In the genomic region with DNA sequence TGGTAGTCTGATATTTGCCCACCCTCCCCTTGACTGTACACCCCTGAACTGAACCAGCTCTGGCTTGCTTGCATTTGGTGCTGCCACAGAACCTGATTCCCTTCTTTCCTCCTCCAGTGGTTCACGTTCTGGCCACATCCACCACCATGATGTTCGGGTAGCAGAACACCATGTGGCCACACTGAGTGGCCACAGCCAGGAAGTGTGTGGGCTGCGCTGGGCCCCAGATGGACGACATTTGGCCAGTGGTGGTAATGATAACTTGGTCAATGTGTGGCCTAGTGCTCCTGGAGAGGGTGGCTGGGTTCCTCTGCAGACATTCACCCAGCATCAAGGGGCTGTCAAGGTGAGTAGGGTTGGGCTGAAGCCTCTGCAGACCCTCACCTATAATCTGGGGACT, we compare ENCODE assay signal across 12 cellular contexts. TPM values are rescaled to one million over a fixed set of nuclear protein-coding genes. Genes with fewer than 3 reads are reported as not detected.
A peak's percentile ranks its signal among the peaks of the same experiment; 100 is the strongest.
DNase-seq lines count a peak whose midpoint lies in the region; TF ChIP-seq lines count a peak whose summit lies in the region.
"Had no signal": no experiment of that assay in that cellular context is flagged by ENCODE, and none has a peak within 500 bp of the region (broad histone marks: within the 10 kb centered on the region; RNA-seq: fewer than 3 reads in every experiment).

No MANE protein-coding gene starts in this region.

- H3K4me1 ChIP-seq in OCI-LY1 (ENCODE audit: insufficient read depth, low read length, severe bottlenecking) (peaks cover 32% of the 10 kb centered on the region), ectodermal cell (ENCODE audit: control insufficient read depth, insufficient read depth, low read length) (peaks cover 13% of the 10 kb centered on the region)

- H3K9me2 ChIP-seq in OCI-LY1 (ENCODE audit: low read depth, low read length): no peaks in the 10 kb centered on the region

- H3K4me3 ChIP-seq in OCI-LY1 (ENCODE audit: low read depth, low read length, poor library complexity, severe bottlenecking) (peak overlapping the region; percentile 84), ectodermal cell (ENCODE audit: insufficient read depth, low read depth, low read length) (peak overlapping the region; percentile 87), retinal pigment epithelial cell (ENCODE audit: low read length) (peak overlapping the region; percentile 84)

- H3K27me3 ChIP-seq in OCI-LY1 (ENCODE audit: insufficient read depth, low read length) (no peaks in the 10 kb centered on the region), ectodermal cell (ENCODE audit: control insufficient read depth, insufficient read depth, low read length, poor library complexity, severe bottlenecking) (no peaks in the 10 kb centered on the region)

- H3F3A ChIP-seq in OCI-LY1 (ENCODE audit: insufficient read depth, low read length): peaks cover 4% of the 10 kb centered on the region; the same call in 1 of the 2 replicates

- H3K9me3 ChIP-seq in OCI-LY1 (ENCODE audit: low read length) (no peaks in the 10 kb centered on the region), ectodermal cell (ENCODE audit: control insufficient read depth, low read length) (no peaks in the 10 kb centered on the region)

- H3K27ac ChIP-seq in OCI-LY1 (ENCODE audit: low read depth, low read length, poor library complexity, severe bottlenecking) (peak overlapping the region; percentile 71), ectodermal cell (ENCODE audit: insufficient read depth, low read depth, low read length, poor library complexity, severe bottlenecking) (no peak overlapping the region)

- H3K36me3 ChIP-seq in OCI-LY1 (ENCODE audit: insufficient read depth, low read length): peaks cover 66% of the 10 kb centered on the region
- H3K36me3 ChIP-seq in ectodermal cell (ENCODE audit: control insufficient read depth, insufficient read depth, low read length): peaks cover 18% of the 10 kb centered on the region

- intact Hi-C loops in activated CD4-positive, alpha-beta T cell treated with anti-CD3 and anti-CD28 coated beads, Interleukin-2, amount 10 ng/mL, durations not matched to agents 24 days and 14 days (cut with micrococcal nuclease): loop anchor here (10.0 kb wide), 2 partner anchors 426 to 614 kb away; a partner anchor contains a TSS

- H3K4me3 Mint-ChIP-seq in activated CD4-positive, alpha-beta T cell treated with anti-CD3 and anti-CD28 coated beads, Interleukin-2, amount 10 ng/mL, durations not matched to agents 24 days and 14 days: peak overlapping the region; percentile 98

- TF ChIP-seq CTCF in OCI-LY1 (IDR thresholded peaks at IDR 0.05; ENCODE audit: low read length) (no peak), retinal pigment epithelial cell (conservative IDR thresholded peaks at IDR 0.05; ENCODE audit: low read depth, low read length) (no peak)

- 93 to 95% methylated on average over 4 of the region's 4 CpGs for WGBS in ectodermal cell, 2 experiments

- peak overlapping the region; percentile 90; the same call in 1 of the 2 replicates for H3K9ac ChIP-seq in OCI-LY1 (ENCODE audit: low read length)

- H3K9me3 Mint-ChIP-seq in activated CD4-positive, alpha-beta T cell treated with anti-CD3 and anti-CD28 coated beads, Interleukin-2, amount 10 ng/mL, durations not matched to agents 24 days and 14 days: no peaks in the 10 kb centered on the region

- peaks cover 9% of the 10 kb centered on the region for H3K79me2 ChIP-seq in OCI-LY1 (ENCODE audit: insufficient read depth, low read length)

- no peaks in the 10 kb centered on the region for H3K27me3 Mint-ChIP-seq in activated CD4-positive, alpha-beta T cell treated with anti-CD3 and anti-CD28 coated beads, Interleukin-2, amount 10 ng/mL, durations not matched to agents 24 days and 14 days

- peaks cover 60% of the 10 kb centered on the region for H3K36me3 Mint-ChIP-seq in activated CD4-positive, alpha-beta T cell treated with anti-CD3 and anti-CD28 coated beads, Interleukin-2, amount 10 ng/mL, durations not matched to agents 24 days and 14 days (ENCODE audit: low read depth)

- H3K4me1 Mint-ChIP-seq in activated CD4-positive, alpha-beta T cell treated with anti-CD3 and anti-CD28 coated beads, Interleukin-2, amount 10 ng/mL, durations not matched to agents 24 days and 14 days: peaks cover 49% of the 10 kb centered on the region

- no peaks in the 10 kb centered on the region for H4K20me1 ChIP-seq in OCI-LY1 (ENCODE audit: insufficient read depth, low read length)

- H3K4me2 ChIP-seq in OCI-LY1 (ENCODE audit: low read length): peak overlapping the region; percentile 91

- no peak overlapping the region for H2AFZ ChIP-seq in OCI-LY1 (ENCODE audit: low read length)

- peak overlapping the region; percentile 64 for H3K27ac Mint-ChIP-seq in activated CD4-positive, alpha-beta T cell treated with anti-CD3 and anti-CD28 coated beads, Interleukin-2, amount 10 ng/mL, durations not matched to agents 24 days and 14 days

- no peak for DNase-seq in activated CD4-positive, alpha-beta T cell treated with anti-CD3 and anti-CD28 coated beads, Interleukin-2, amount 10 ng/mL, durations not matched to agents 24 days and 14 days
- no peak for DNase-seq in activated CD4-positive, alpha-beta T cell treated with anti-CD3 and anti-CD28 coated beads, Interleukin-2, amount 50 U/mL, for 4 hours
- no peak for DNase-seq in retinal pigment epithelial cell (ENCODE audit: low read depth)
- DNase-seq in DMS 273 (lab: John Stamatoyannopoulos, UW; ENCODE audit: unreplicated experiment): no peak
- no peak for DNase-seq in stimulated activated CD4-positive, alpha-beta T cell treated with anti-CD3 and anti-CD28 coated beads, Interleukin-2, amount 100 ng/mL, for 48 hours
- no peak for DNase-seq in NCI-H345 (lab: John Stamatoyannopoulos, UW)
- DNase-seq: activated T-cell treated with anti-CD3 and anti-CD28 coated beads, Interleukin-2, amount 50 U/mL, for 1 hour; AML-193; NCI-H2081 treated with DMSO at 0.1 percent for 48 hours; SIG-M5 had no signal

RNA-seq across cellular contexts. Expression of a gene that starts 1.8 kb away (rescaled TPM):
- total RNA-seq in activated CD4-positive, alpha-beta T cell treated with anti-CD3 and anti-CD28 coated beads, Interleukin-2, amount 10 ng/mL, durations not matched to agents 24 days and 14 days: 84.3 and 86.9 TPM in 2 replicates
- polyA plus RNA-seq in ectodermal cell (2013, experiment 1 of 4): 137 TPM
- polyA plus RNA-seq in ectodermal cell (2013, experiment 2 of 4): 119 TPM
- polyA plus RNA-seq in ectodermal cell (2013, experiment 3 of 4): 133 TPM
- 143 TPM for polyA plus RNA-seq in ectodermal cell (2013, experiment 4 of 4)

RNA-seq across cellular contexts. Expression of a gene that starts 7.2 kb away (rescaled TPM):
- total RNA-seq in activated CD4-positive, alpha-beta T cell treated with anti-CD3 and anti-CD28 coated beads, Interleukin-2, amount 10 ng/mL, durations not matched to agents 24 days and 14 days: 76.8 and 85.1 TPM in 2 replicates
- 25.2 TPM for polyA plus RNA-seq in ectodermal cell (2013, experiment 1 of 4)
- polyA plus RNA-seq in ectodermal cell (2013, experiment 2 of 4): 23.1 TPM
- polyA plus RNA-seq in ectodermal cell (2013, experiment 3 of 4): 19.4 TPM
- 22.8 TPM for polyA plus RNA-seq in ectodermal cell (2013, experiment 4 of 4)

RNA-seq across cellular contexts. Expression of a gene that starts 23.0 kb away (rescaled TPM):
- not detected in 2 replicates for total RNA-seq in activated CD4-positive, alpha-beta T cell treated with anti-CD3 and anti-CD28 coated beads, Interleukin-2, amount 10 ng/mL, durations not matched to agents 24 days and 14 days
- not detected for polyA plus RNA-seq in ectodermal cell (2013, experiment 1 of 4)
- polyA plus RNA-seq in ectodermal cell (2013, experiment 2 of 4): 0.43 TPM
- 0.27 TPM for polyA plus RNA-seq in ectodermal cell (2013, experiment 3 of 4)
- 0.57 TPM for polyA plus RNA-seq in ectodermal cell (2013, experiment 4 of 4)

RNA-seq across cellular contexts. Expression of a gene that starts 29.0 kb away (rescaled TPM):
- 39.6 and 45.1 TPM in 2 replicates for total RNA-seq in activated CD4-positive, alpha-beta T cell treated with anti-CD3 and anti-CD28 coated beads, Interleukin-2, amount 10 ng/mL, durations not matched to agents 24 days and 14 days
- 24.8 TPM for polyA plus RNA-seq in ectodermal cell (2013, experiment 1 of 4)
- 22.7 TPM for polyA plus RNA-seq in ectodermal cell (2013, experiment 2 of 4)
- 18.6 TPM for polyA plus RNA-seq in ectodermal cell (2013, experiment 3 of 4)
- 18.9 TPM for polyA plus RNA-seq in ectodermal cell (2013, experiment 4 of 4)

RNA-seq across cellular contexts. Expression of a gene that starts 29.1 kb away (rescaled TPM):
- 54.0 and 56.2 TPM in 2 replicates for total RNA-seq in activated CD4-positive, alpha-beta T cell treated with anti-CD3 and anti-CD28 coated beads, Interleukin-2, amount 10 ng/mL, durations not matched to agents 24 days and 14 days
- polyA plus RNA-seq in ectodermal cell (2013, experiment 1 of 4): 11.3 TPM
- polyA plus RNA-seq in ectodermal cell (2013, experiment 2 of 4): 17.0 TPM
- polyA plus RNA-seq in ectodermal cell (2013, experiment 3 of 4): 12.8 TPM
- 13.7 TPM for polyA plus RNA-seq in ectodermal cell (2013, experiment 4 of 4)
